Comparison of ENCODE assay signal across 13 cellular contexts in the genomic region with DNA sequence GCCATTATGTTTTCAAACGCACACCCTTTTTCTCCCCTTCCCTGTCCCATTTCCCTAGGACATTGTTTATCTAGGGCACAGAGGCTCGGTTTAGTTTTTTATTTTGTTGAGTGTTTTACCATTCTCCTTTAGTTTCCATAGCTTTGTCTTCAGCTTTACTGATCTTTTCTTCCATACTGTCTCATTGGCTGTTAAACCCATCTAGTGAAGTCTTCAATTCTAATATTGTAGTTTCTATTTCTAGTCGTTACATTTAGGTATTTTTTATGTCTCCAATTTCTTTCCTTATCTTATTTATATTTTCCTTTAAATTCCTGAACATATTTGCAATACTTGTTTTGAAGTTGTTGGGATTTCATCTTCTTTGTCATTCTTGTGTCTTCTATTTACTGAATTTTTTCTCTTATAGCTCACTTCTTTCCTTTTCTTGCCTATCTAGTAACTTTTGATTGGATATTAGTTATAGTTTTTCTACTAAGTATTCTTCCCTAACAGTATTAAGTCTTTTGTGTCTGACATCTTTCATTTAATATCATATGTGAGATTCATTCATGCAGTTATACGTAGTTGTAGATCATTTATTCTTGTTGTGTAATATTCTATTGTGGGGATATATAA. TPM values are rescaled to one million over a fixed set of nuclear protein-coding genes. Genes with fewer than 3 reads are reported as not detected.
DNase-seq lines count a peak whose midpoint lies in the region; ATAC-seq and TF ChIP-seq lines count a peak whose summit lies in the region.
"Had no signal": no experiment of that assay in that cellular context is flagged by ENCODE, and none has a peak within 500 bp of the region (broad histone marks: within the 10 kb centered on the region; RNA-seq: fewer than 3 reads in every experiment).

No MANE protein-coding gene starts in this region.

- no peak overlapping the region for H3K4me2 ChIP-seq in parathyroid adenoma (ENCODE audit: low read length)

- H3K27me3 Mint-ChIP-seq in CD4-positive, CD25-positive, alpha-beta regulatory T cell = no peaks in the 10 kb centered on the region
- H3K27me3 Mint-ChIP-seq in central memory CD8-positive, alpha-beta T cell = no peaks in the 10 kb centered on the region
- H3K27me3 Mint-ChIP-seq: stimulated activated memory B cell treated with anti-CD40 and anti-IgM and Interleukin-4, amounts not matched to agents 10 μg/mL and 1 μg/mL and 100 μg/mL, for 72 hours had no signal

- H3K27ac Mint-ChIP-seq in CD4-positive, CD25-positive, alpha-beta regulatory T cell = peak overlapping the region; percentile 53 to 89 (median 60)
- H3K27ac Mint-ChIP-seq in central memory CD8-positive, alpha-beta T cell (ENCODE audit: low read depth) = peak overlapping the region; percentile 94
- H3K27ac Mint-ChIP-seq: stimulated activated memory B cell treated with anti-CD40 and anti-IgM and Interleukin-4, amounts not matched to agents 10 μg/mL and 1 μg/mL and 100 μg/mL, for 72 hours had no signal

- H3K4me1 ChIP-seq in CD4-positive, CD25-positive, alpha-beta regulatory T cell (ENCODE audit: control insufficient read depth, insufficient read depth, low read length, poor library complexity, severe bottlenecking) = peaks cover 93% of the 10 kb centered on the region
- H3K4me1 ChIP-seq in parathyroid adenoma = peaks cover 45% of the 10 kb centered on the region

- no peak overlapping the region for H2AFZ ChIP-seq in parathyroid adenoma

- H3K27ac ChIP-seq in CD4-positive, CD25-positive, alpha-beta regulatory T cell (ENCODE audit: insufficient read depth, low read length, poor library complexity, severe bottlenecking) = peak overlapping the region; percentile 69
- H3K27ac ChIP-seq in HL-60 (replicated peaks) (peak overlapping the region; percentile 76), parathyroid adenoma (peak overlapping the region; percentile 85)

- peaks cover 48 to 99% (median 76%) of the 10 kb centered on the region in 4 donors for H3K4me1 Mint-ChIP-seq in CD4-positive, CD25-positive, alpha-beta regulatory T cell
- peaks cover 97% of the 10 kb centered on the region for H3K4me1 Mint-ChIP-seq in central memory CD8-positive, alpha-beta T cell

- DNase-seq in CD4-positive, CD25-positive, alpha-beta regulatory T cell = no peak
- DNase-seq in HL-60 (ENCODE audit: low read depth in 1 of 2, low spot score in 1 of 2) (no peak), NK-92 (lab: John Stamatoyannopoulos, UW; ENCODE audit: unreplicated experiment) (no peak), GM19240 (ENCODE audit: insufficient read length, low spot score) (no peak)
- no peak for DNase-seq in central memory CD8-positive, alpha-beta T cell (ENCODE audit: low spot score in 2 of 2)
- DNase-seq: activated CD4-positive, alpha-beta T cell treated with anti-CD3 and anti-CD28 coated beads for 1 hour; GF-D8; retina; stimulated activated CD4-positive, alpha-beta T cell treated with anti-CD3 and anti-CD28 coated beads, Interleukin-4, amount 100 ng/mL, for 1 hour; SW 1271 had no signal

- H3K9me3 Mint-ChIP-seq in CD4-positive, CD25-positive, alpha-beta regulatory T cell = peaks cover 0 to 11% (median 2%) of the 10 kb centered on the region in 7 donors
- peaks cover 7% of the 10 kb centered on the region for H3K9me3 Mint-ChIP-seq in central memory CD8-positive, alpha-beta T cell

- H3K27me3 ChIP-seq in CD4-positive, CD25-positive, alpha-beta regulatory T cell (ENCODE audit: control insufficient read depth, insufficient read depth, low read length) = no peaks in the 10 kb centered on the region
- H3K27me3 ChIP-seq in HL-60 (ENCODE audit: insufficient read depth, poor library complexity, severe bottlenecking) (no peaks in the 10 kb centered on the region), parathyroid adenoma (ENCODE audit: control insufficient read depth, insufficient read depth, low read length) (no peaks in the 10 kb centered on the region)

- peak overlapping the region; percentile 22 for H3K4me3 ChIP-seq in CD4-positive, CD25-positive, alpha-beta regulatory T cell (ENCODE audit: low read depth, low read length)
- H3K4me3 ChIP-seq in HL-60 (replicated peaks; ENCODE audit: insufficient read depth, low read length) (no peak overlapping the region), parathyroid adenoma (ENCODE audit: low read depth, low read length) (no peak overlapping the region)

- peaks cover 33% of the 10 kb centered on the region for H3K79me2 ChIP-seq in parathyroid adenoma

- H3K9me3 ChIP-seq in CD4-positive, CD25-positive, alpha-beta regulatory T cell (ENCODE audit: control insufficient read depth in 2 of 2, low read length in 2 of 2) = peaks cover 6% of the 10 kb centered on the region in 2 experiments
- H3K9me3 ChIP-seq in parathyroid adenoma (ENCODE audit: control insufficient read depth, low read length) = no peaks in the 10 kb centered on the region

- H3K36me3 ChIP-seq in CD4-positive, CD25-positive, alpha-beta regulatory T cell (ENCODE audit: control insufficient read depth, insufficient read depth, low read length) = peaks cover 35% of the 10 kb centered on the region
- no peaks in the 10 kb centered on the region for H3K36me3 ChIP-seq in parathyroid adenoma (ENCODE audit: control insufficient read depth, insufficient read depth, low read length)

- no peak for ATAC-seq in CD4-positive, CD25-positive, alpha-beta regulatory T cell (ENCODE audit: low read depth in 2 of 2)
- ATAC-seq in central memory CD8-positive, alpha-beta T cell (replicated peaks; ENCODE audit: extremely low read depth, poor library complexity, severe bottlenecking) = no peak
- no peak for ATAC-seq in GM21390 (IDR thresholded peaks at IDR 0.05; ENCODE audit: unreplicated experiment)
- ATAC-seq: stimulated activated memory B cell treated with anti-CD40 and anti-IgM and Interleukin-4, amounts not matched to agents 10 μg/mL and 1 μg/mL and 100 μg/mL, for 72 hours had no signal

- H3K9ac ChIP-seq in parathyroid adenoma = no peak overlapping the region

- H3K4me3 Mint-ChIP-seq in CD4-positive, CD25-positive, alpha-beta regulatory T cell = peak overlapping the region; percentile 58 to 77 (median 68)
- H3K4me3 Mint-ChIP-seq in central memory CD8-positive, alpha-beta T cell = peak overlapping the region; percentile 55
- H3K4me3 Mint-ChIP-seq: stimulated activated memory B cell treated with anti-CD40 and anti-IgM and Interleukin-4, amounts not matched to agents 10 μg/mL and 1 μg/mL and 100 μg/mL, for 72 hours had no signal

- peaks cover 64% of the 10 kb centered on the region for H3K36me3 Mint-ChIP-seq in CD4-positive, CD25-positive, alpha-beta regulatory T cell
- peaks cover 25% of the 10 kb centered on the region for H3K36me3 Mint-ChIP-seq in central memory CD8-positive, alpha-beta T cell (ENCODE audit: insufficient read depth)

- TF ChIP-seq CTCF in HL-60 (IDR thresholded peaks at IDR 0.05; ENCODE audit: insufficient read depth, low read length) (no peak), parathyroid adenoma (IDR thresholded peaks at IDR 0.05) (no peak)

RNA-seq across cellular contexts. Expression of a gene that starts 41.0 kb away (rescaled TPM):
- total RNA-seq in CD4-positive, CD25-positive, alpha-beta regulatory T cell = 0.25 TPM
- not detected for polyA plus RNA-seq in CD4-positive, CD25-positive, alpha-beta regulatory T cell

RNA-seq across cellular contexts. Expression of a gene that starts 42.6 kb away (rescaled TPM):
- 198 TPM for total RNA-seq in CD4-positive, CD25-positive, alpha-beta regulatory T cell
- polyA plus RNA-seq in CD4-positive, CD25-positive, alpha-beta regulatory T cell = 100 to 1,000 TPM; 157 to 270 (median 180) TPM
